12 cellular contexts compared by ENCODE assay signal in the genomic region with DNA sequence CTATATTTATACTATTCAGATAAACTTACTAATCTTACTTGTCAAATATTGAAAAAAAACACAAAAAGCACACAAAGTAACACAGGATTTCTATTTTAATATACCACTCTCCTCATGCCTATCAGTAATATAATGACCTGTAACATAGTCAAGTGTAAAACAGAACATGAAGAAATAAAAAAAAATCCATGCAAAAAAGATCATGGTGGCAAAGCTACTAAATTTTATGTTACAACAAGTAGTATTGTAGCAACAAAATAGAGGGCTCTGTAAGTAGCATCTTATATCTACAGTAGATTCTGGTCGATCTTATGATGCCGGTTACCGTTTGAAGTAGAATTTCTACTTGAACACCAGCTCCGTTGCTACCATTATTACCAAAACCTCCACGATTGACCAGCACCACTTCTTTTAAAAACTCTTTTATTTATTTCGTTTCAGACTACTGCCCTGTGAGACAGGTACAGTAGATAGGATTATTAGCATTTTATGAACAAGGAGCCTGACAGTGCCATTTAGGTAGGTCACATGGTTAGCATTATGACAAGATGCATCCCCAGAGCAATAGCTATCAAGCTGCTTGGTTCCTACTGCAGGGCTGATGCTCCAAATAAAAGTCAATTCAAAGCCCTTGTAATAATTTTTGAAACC. TPM values are rescaled to one million over a fixed set of nuclear protein-coding genes. Genes with fewer than 3 reads are reported as not detected.
DNase-seq lines count a peak whose midpoint lies in the region; ATAC-seq and TF ChIP-seq lines count a peak whose summit lies in the region.
"Had no signal": no experiment of that assay in that cellular context is flagged by ENCODE, and none has a peak within 500 bp of the region (broad histone marks: within the 10 kb centered on the region; RNA-seq: fewer than 3 reads in every experiment).

No MANE protein-coding gene starts in this region.

- ATAC-seq in HG03280 (IDR thresholded peaks at IDR 0.05; ENCODE audit: unreplicated experiment), result peak; percentile 15
- ATAC-seq in activated T-cell treated with anti-CD3 and anti-CD28 coated beads, Interleukin-2, amount 50 U/mL, for 4 hours, result no peak
- ATAC-seq: T-helper 17 cell had no signal

- H3K4me1 ChIP-seq in ACC112 (ENCODE audit: control insufficient read depth, insufficient read depth, low read length, unreplicated experiment) (peaks cover 24% of the 10 kb centered on the region), esophagus muscularis mucosa (peaks cover 16 to 61% (median 57%) of the 10 kb centered on the region in 4 donors), prostate gland (replicated peaks) (no peaks in the 10 kb centered on the region), PC-9 (replicated peaks; ENCODE audit: insufficient read depth) (peaks cover 10% of the 10 kb centered on the region), esophagus squamous epithelium (peaks cover 0 to 46% (median 9%) of the 10 kb centered on the region in 3 donors)

- TF ChIP-seq POLR2A in esophagus muscularis mucosa (IDR thresholded peaks at IDR 0.05; ENCODE audit: low read depth), result no peak
- no peak for TF ChIP-seq POLR2A in prostate gland (IDR thresholded peaks at IDR 0.05)
- TF ChIP-seq POLR2A in esophagus squamous epithelium (IDR thresholded peaks at IDR 0.05), result no peak

- no peaks in the 10 kb centered on the region for H3K36me3 Mint-ChIP-seq in activated T-cell treated with anti-CD3 and anti-CD28 coated beads, Interleukin-2, amount 50 U/mL, for 4 hours (ENCODE audit: insufficient read depth)

- H3K27me3 Mint-ChIP-seq in activated T-cell treated with anti-CD3 and anti-CD28 coated beads, Interleukin-2, amount 50 U/mL, for 4 hours (ENCODE audit: low read depth), result peaks cover 41% of the 10 kb centered on the region

- intact Hi-C loops in esophagus muscularis mucosa (cut with DNase I) (no loop called here), prostate gland (cut with DNase I) (no loop called here), PC-9 (cut with micrococcal nuclease; ENCODE audit: unreplicated experiment) (no loop called here), esophagus squamous epithelium (cut with DNase I) (no loop called here)

- peak overlapping the region; percentile 13 for H2AFZ ChIP-seq in ACC112 (ENCODE audit: low read length, unreplicated experiment)
- H2AFZ ChIP-seq in PC-9, result no peak overlapping the region

- H4K20me1 ChIP-seq in PC-9 (ENCODE audit: insufficient read depth), result no peaks in the 10 kb centered on the region

- H3K9me2 ChIP-seq in PC-9 (ENCODE audit: insufficient read depth), result peaks cover 3% of the 10 kb centered on the region; the same call in 1 of the 2 replicates

- H3K36me3 ChIP-seq in ACC112 (ENCODE audit: insufficient read depth, low read length) (no peaks in the 10 kb centered on the region), esophagus muscularis mucosa (no peaks in the 10 kb centered on the region), prostate gland (no peaks in the 10 kb centered on the region), PC-9 (ENCODE audit: low read depth) (no peaks in the 10 kb centered on the region), esophagus squamous epithelium (no peaks in the 10 kb centered on the region)

- peak overlapping the region; percentile 89 for H3K4me3 ChIP-seq in ACC112 (ENCODE audit: low read depth, low read length)
- H3K4me3 ChIP-seq in esophagus muscularis mucosa, result peak overlapping the region; percentile 56 to 63 (median 60)
- H3K4me3 ChIP-seq in prostate gland, result peak overlapping the region; percentile 9 to 25
- H3K4me3 ChIP-seq in PC-9, result no peak overlapping the region
- H3K4me3 ChIP-seq in esophagus squamous epithelium, result peak overlapping the region in 2 of 4 donors; percentile 39 to 50

- no peak for DNase-seq in esophagus muscularis mucosa (ENCODE audit: extremely low spot score)
- no peak for DNase-seq in prostate gland (ENCODE audit: low spot score)
- DNase-seq in activated T-cell treated with anti-CD3 and anti-CD28 coated beads, Interleukin-2, amount 50 U/mL, for 4 hours, result no peak
- no peak for DNase-seq in PC-9
- no peak for DNase-seq in esophagus squamous epithelium (lab: John Stamatoyannopoulos, UW)
- no peak for DNase-seq in COLO668 (lab: John Stamatoyannopoulos, UW; ENCODE audit: unreplicated experiment)
- DNase-seq: NCI-H1105, T-helper 17 cell had no signal

- no peak for TF ChIP-seq CTCF in esophagus muscularis mucosa (IDR thresholded peaks at IDR 0.05)
- TF ChIP-seq CTCF in prostate gland (IDR thresholded peaks at IDR 0.05), result no peak
- TF ChIP-seq CTCF in PC-9 (conservative IDR thresholded peaks at IDR 0.05), result no peak
- TF ChIP-seq CTCF in esophagus squamous epithelium (IDR thresholded peaks at IDR 0.05), result no peak

- H3K27me3 ChIP-seq in ACC112 (ENCODE audit: insufficient read depth, low read length) (no peaks in the 10 kb centered on the region), esophagus muscularis mucosa (no peaks in the 10 kb centered on the region), prostate gland (replicated peaks; ENCODE audit: insufficient read depth) (no peaks in the 10 kb centered on the region), PC-9 (ENCODE audit: insufficient read depth, low read depth) (no peaks in the 10 kb centered on the region), esophagus squamous epithelium (peaks cover 0 to 25% (median 0%) of the 10 kb centered on the region in 4 donors)

- no peak for TF ChIP-seq EP300 in esophagus muscularis mucosa (IDR thresholded peaks at IDR 0.05)

- CTCF ChIA-PET in PC-9 (lab: Charles Lee), result no interaction called here

- 83% methylated on average over 6 of the region's 6 CpGs for WGBS in esophagus muscularis mucosa
- WGBS in prostate gland, result 78% methylated on average over 6 of the region's 6 CpGs
- WGBS in esophagus squamous epithelium, 2 donors, result 79 to 83% methylated on average over 6 of the region's 6 CpGs

- no peaks in the 10 kb centered on the region for H3K9me3 Mint-ChIP-seq in activated T-cell treated with anti-CD3 and anti-CD28 coated beads, Interleukin-2, amount 50 U/mL, for 4 hours

- H3K9me3 ChIP-seq in esophagus muscularis mucosa (no peaks in the 10 kb centered on the region), prostate gland (no peaks in the 10 kb centered on the region), PC-9 (ENCODE audit: insufficient read depth, low read depth) (no peaks in the 10 kb centered on the region), esophagus squamous epithelium (no peaks in the 10 kb centered on the region)

- peaks cover 58% of the 10 kb centered on the region for H3K79me2 ChIP-seq in ACC112 (ENCODE audit: control insufficient read depth, insufficient read depth, low read length, unreplicated experiment)
- H3K79me2 ChIP-seq in PC-9 (ENCODE audit: low read depth), result no peaks in the 10 kb centered on the region

- H3K4me3 Mint-ChIP-seq in activated T-cell treated with anti-CD3 and anti-CD28 coated beads, Interleukin-2, amount 50 U/mL, for 4 hours, result no peak overlapping the region
- H3K4me3 Mint-ChIP-seq: T-helper 17 cell had no signal

- POLR2A ChIA-PET in PC-9 (lab: Charles Lee; ENCODE audit: unreplicated experiment), result interaction anchor here (0.5 kb wide), 1 partner anchor 113 kb away, joined by 6 read pairs; no protein-coding TSS in a partner anchor

- H3K4me1 Mint-ChIP-seq in activated T-cell treated with anti-CD3 and anti-CD28 coated beads, Interleukin-2, amount 50 U/mL, for 4 hours (ENCODE audit: low read depth), result peaks cover 16% of the 10 kb centered on the region

- no peaks in the 10 kb centered on the region for H3F3A ChIP-seq in PC-9 (ENCODE audit: insufficient read depth, low read depth)

- BruUV-seq in PC-9 (replicated peaks; lab: Mats Ljungman, UMichigan), result no TSS peak

- H3K4me2 ChIP-seq in PC-9, result no peak overlapping the region

- H3K27ac ChIP-seq in ACC112 (ENCODE audit: low read depth, low read length) (peak overlapping the region; percentile 79), esophagus muscularis mucosa (replicated peaks in 1 of 4) (peak overlapping the region; percentile 85 to 87 (median 86)), prostate gland (peak overlapping the region; percentile 74 to 80), PC-9 (no peak overlapping the region), esophagus squamous epithelium (peak overlapping the region in 2 of 4 donors; percentile 83 to 86)
- H3K27ac ChIP-seq: C4-2B, HL-60 had no signal

RNA-seq across cellular contexts. Expression of a gene that starts 2.1 kb away (rescaled TPM):
- total RNA-seq in esophagus muscularis mucosa (10 to 100 TPM; 28.1 to 81.8 (median 32.0) TPM), prostate gland (10 to 100 TPM; 10.7 to 23.3 TPM), PC-9 (2021) (1.2 and 2.4 TPM in 2 replicates), esophagus squamous epithelium (1 to 10 TPM in 3 of 4 donors, under 1 TPM in 1; 0.61 to 6.3 (median 2.3) TPM)
- total RNA-seq in activated T-cell treated with anti-CD3 and anti-CD28 coated beads, Interleukin-2, amount 50 U/mL, for 4 hours, result under 1 TPM; 0.20 to 0.69 (median 0.38) TPM

RNA-seq across cellular contexts. Expression of a gene that starts 40.0 kb away (rescaled TPM):
- total RNA-seq in esophagus muscularis mucosa (10 to 100 TPM; 12.6 to 19.4 (median 14.9) TPM), prostate gland (10 to 100 TPM; 12.4 to 20.8 TPM), PC-9 (2021) (10.9 and 16.4 TPM in 2 replicates), esophagus squamous epithelium (10 to 100 TPM; 12.5 to 15.8 (median 14.4) TPM)
- 10 to 100 TPM; 23.9 to 29.4 (median 27.5) TPM for total RNA-seq in activated T-cell treated with anti-CD3 and anti-CD28 coated beads, Interleukin-2, amount 50 U/mL, for 4 hours
